22 cellular contexts compared by ENCODE assay signal in the genomic region with DNA sequence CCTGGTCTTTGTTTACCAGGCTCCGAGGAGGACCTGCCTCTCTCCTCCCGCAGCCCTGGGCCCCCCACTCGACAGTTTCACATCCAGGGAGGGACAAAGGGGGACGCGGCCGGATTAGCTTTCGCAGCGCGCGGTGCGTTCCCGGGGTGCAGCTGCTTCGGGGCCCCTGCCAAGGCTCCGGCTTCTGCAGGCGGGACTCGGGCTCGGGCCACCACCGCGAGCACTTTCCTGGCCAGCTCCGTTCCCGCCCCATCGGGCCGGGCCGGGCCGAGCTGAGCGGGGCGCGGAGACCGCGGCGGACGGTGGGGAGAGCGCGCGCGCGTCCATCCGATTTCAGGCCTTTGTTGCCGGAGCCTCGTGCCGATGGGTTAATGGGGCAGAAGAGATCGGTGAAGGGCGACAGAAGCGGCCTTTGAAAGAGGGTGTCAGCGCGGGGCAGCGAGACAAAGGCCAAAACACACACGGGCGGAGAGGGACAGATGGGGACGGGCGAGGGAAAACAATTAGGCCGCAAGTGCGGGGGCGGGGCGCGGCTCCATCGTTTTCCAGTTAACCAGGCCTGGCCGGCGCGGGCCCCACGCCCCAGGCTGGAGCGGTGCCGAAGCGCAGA. TPM values are rescaled to one million over a fixed set of nuclear protein-coding genes. Genes with fewer than 3 reads are reported as not detected.
DNase-seq lines count a peak whose midpoint lies in the region; ATAC-seq and TF ChIP-seq lines count a peak whose summit lies in the region.
"Had no signal": no experiment of that assay in that cellular context is flagged by ENCODE, and none has a peak within 500 bp of the region (broad histone marks: within the 10 kb centered on the region; RNA-seq: fewer than 3 reads in every experiment).

No MANE protein-coding gene starts in this region.

- peaks cover 24% of the 10 kb centered on the region for H3K4me1 ChIP-seq in iPS-18a (ENCODE audit: control insufficient read depth, low read depth, low read length)
- H3K4me1 ChIP-seq: colonic mucosa had no signal

- H3K4me3 Mint-ChIP-seq in activated CD8-positive, alpha-beta T cell treated with anti-CD3 and anti-CD28 coated beads, Interleukin-2, amount 10 ng/mL, durations not matched to agents 7 days and 5 days: no peak overlapping the region
- no peak overlapping the region for H3K4me3 Mint-ChIP-seq in activated CD8-positive, alpha-beta T cell treated with anti-CD3 and anti-CD28 coated beads for 36 hours
- no peak overlapping the region for H3K4me3 Mint-ChIP-seq in activated B cell treated with CpG ODN at 0.5 μM for 24 hours
- peak overlapping the region; percentile 4 for H3K4me3 Mint-ChIP-seq in stimulated activated memory B cell treated with anti-CD40 and anti-IgM and Interleukin-4, amounts not matched to agents 10 μg/mL and 1 μg/mL and 100 μg/mL, for 72 hours
- H3K4me3 Mint-ChIP-seq: stimulated activated naive CD8-positive, alpha-beta T cell treated with anti-CD3 and anti-CD28 coated beads, Interleukin-15, amount 100 ng/mL, for 72 hours had no signal

- H3K4me3 ChIP-seq in iPS-18a (ENCODE audit: low read length): peak overlapping the region; percentile 43
- H3K4me3 ChIP-seq: colonic mucosa, skin epidermis, vagina had no signal

- peaks cover 60% of the 10 kb centered on the region for H3K27me3 Mint-ChIP-seq in activated CD8-positive, alpha-beta T cell treated with anti-CD3 and anti-CD28 coated beads, Interleukin-2, amount 10 ng/mL, durations not matched to agents 7 days and 5 days (ENCODE audit: low read depth)
- peaks cover 57% of the 10 kb centered on the region for H3K27me3 Mint-ChIP-seq in activated CD8-positive, alpha-beta T cell treated with anti-CD3 and anti-CD28 coated beads for 36 hours
- H3K27me3 Mint-ChIP-seq in activated B cell treated with CpG ODN at 0.5 μM for 24 hours: peaks cover 61% of the 10 kb centered on the region
- peaks cover 88% of the 10 kb centered on the region for H3K27me3 Mint-ChIP-seq in stimulated activated memory B cell treated with anti-CD40 and anti-IgM and Interleukin-4, amounts not matched to agents 10 μg/mL and 1 μg/mL and 100 μg/mL, for 72 hours

- no peak overlapping the region for H3K27ac ChIP-seq in iPS-18a (ENCODE audit: low read length)
- H3K27ac ChIP-seq: colonic mucosa, KMS-11, skin epidermis, vagina had no signal

- no peaks in the 10 kb centered on the region for H3K4me1 Mint-ChIP-seq in activated CD8-positive, alpha-beta T cell treated with anti-CD3 and anti-CD28 coated beads, Interleukin-2, amount 10 ng/mL, durations not matched to agents 7 days and 5 days (ENCODE audit: low read depth)
- H3K4me1 Mint-ChIP-seq in activated CD8-positive, alpha-beta T cell treated with anti-CD3 and anti-CD28 coated beads for 36 hours (ENCODE audit: low read depth): peaks cover 6% of the 10 kb centered on the region
- H3K4me1 Mint-ChIP-seq in activated B cell treated with CpG ODN at 0.5 μM for 24 hours: no peaks in the 10 kb centered on the region
- H3K4me1 Mint-ChIP-seq in stimulated activated memory B cell treated with anti-CD40 and anti-IgM and Interleukin-4, amounts not matched to agents 10 μg/mL and 1 μg/mL and 100 μg/mL, for 72 hours: no peaks in the 10 kb centered on the region

- H3K9me3 Mint-ChIP-seq in activated CD8-positive, alpha-beta T cell treated with anti-CD3 and anti-CD28 coated beads, Interleukin-2, amount 10 ng/mL, durations not matched to agents 7 days and 5 days (ENCODE audit: insufficient read depth): no peaks in the 10 kb centered on the region
- H3K9me3 Mint-ChIP-seq in activated CD8-positive, alpha-beta T cell treated with anti-CD3 and anti-CD28 coated beads for 36 hours: no peaks in the 10 kb centered on the region
- H3K9me3 Mint-ChIP-seq in activated B cell treated with CpG ODN at 0.5 μM for 24 hours: no peaks in the 10 kb centered on the region
- H3K9me3 Mint-ChIP-seq in stimulated activated memory B cell treated with anti-CD40 and anti-IgM and Interleukin-4, amounts not matched to agents 10 μg/mL and 1 μg/mL and 100 μg/mL, for 72 hours: no peaks in the 10 kb centered on the region
- H3K9me3 Mint-ChIP-seq: stimulated activated naive CD8-positive, alpha-beta T cell treated with anti-CD3 and anti-CD28 coated beads, Interleukin-15, amount 100 ng/mL, for 72 hours had no signal

- CTCF ChIA-PET in activated CD8-positive, alpha-beta T cell treated with anti-CD3 and anti-CD28 coated beads, Interleukin-2, amount 10 ng/mL, durations not matched to agents 7 days and 5 days (lab: Charles Lee): interaction anchor here (0.9 kb wide), 1 partner anchor 31 kb away, joined by 3 read pairs; no protein-coding TSS in a partner anchor
- CTCF ChIA-PET in activated CD8-positive, alpha-beta T cell treated with anti-CD3 and anti-CD28 coated beads for 36 hours (lab: Charles Lee): interaction anchor here (1.4 to 2.2 kb wide), 5 partner anchors 8 to 250 kb away, joined by 3 to 9 read pairs (median 5); no protein-coding TSS in a partner anchor
- CTCF ChIA-PET in activated B cell treated with CpG ODN at 0.5 μM for 24 hours (lab: Charles Lee): no interaction called here

- no peaks in the 10 kb centered on the region for H3K36me3 Mint-ChIP-seq in activated CD8-positive, alpha-beta T cell treated with anti-CD3 and anti-CD28 coated beads, Interleukin-2, amount 10 ng/mL, durations not matched to agents 7 days and 5 days (ENCODE audit: low read depth)
- H3K36me3 Mint-ChIP-seq in activated CD8-positive, alpha-beta T cell treated with anti-CD3 and anti-CD28 coated beads for 36 hours (ENCODE audit: low read depth): no peaks in the 10 kb centered on the region
- no peaks in the 10 kb centered on the region for H3K36me3 Mint-ChIP-seq in activated B cell treated with CpG ODN at 0.5 μM for 24 hours (ENCODE audit: low read depth)
- no peaks in the 10 kb centered on the region for H3K36me3 Mint-ChIP-seq in stimulated activated memory B cell treated with anti-CD40 and anti-IgM and Interleukin-4, amounts not matched to agents 10 μg/mL and 1 μg/mL and 100 μg/mL, for 72 hours

- DNase-seq in activated CD8-positive, alpha-beta T cell treated with anti-CD3 and anti-CD28 coated beads, Interleukin-2, amount 10 ng/mL, durations not matched to agents 7 days and 5 days: no peak
- no peak for DNase-seq in activated CD8-positive, alpha-beta T cell treated with anti-CD3 and anti-CD28 coated beads for 36 hours
- no peak for DNase-seq in activated B cell treated with CpG ODN at 0.5 μM for 24 hours
- DNase-seq in AML-193 (lab: John Stamatoyannopoulos, UW): no peak
- DNase-seq in Kasumi-1 (lab: John Stamatoyannopoulos, UW): no peak
- no peak for DNase-seq in Ammon's horn (ENCODE audit: low spot score)
- DNase-seq: amygdala, colonic mucosa, DMS153, GOT3, hippocampal formation, mesenchymal stem cell, NCI-H1417 treated with DMSO at 0.1 percent for 48 hours, NCI-H226 had no signal

- H3K9me3 ChIP-seq in iPS-18a (ENCODE audit: control insufficient read depth, low read depth, low read length): no peaks in the 10 kb centered on the region
- H3K9me3 ChIP-seq: colonic mucosa, vagina had no signal

- H3K9ac ChIP-seq in iPS-18a (ENCODE audit: low read length): no peak overlapping the region
- H3K9ac ChIP-seq: KMS-11 had no signal

- peak overlapping the region; percentile 69 for H3K27ac Mint-ChIP-seq in activated CD8-positive, alpha-beta T cell treated with anti-CD3 and anti-CD28 coated beads, Interleukin-2, amount 10 ng/mL, durations not matched to agents 7 days and 5 days
- H3K27ac Mint-ChIP-seq in activated CD8-positive, alpha-beta T cell treated with anti-CD3 and anti-CD28 coated beads for 36 hours: no peak overlapping the region
- H3K27ac Mint-ChIP-seq in activated B cell treated with CpG ODN at 0.5 μM for 24 hours: peak overlapping the region; percentile 63
- H3K27ac Mint-ChIP-seq in stimulated activated memory B cell treated with anti-CD40 and anti-IgM and Interleukin-4, amounts not matched to agents 10 μg/mL and 1 μg/mL and 100 μg/mL, for 72 hours: no peak overlapping the region
- H3K27ac Mint-ChIP-seq: stimulated activated naive CD8-positive, alpha-beta T cell treated with anti-CD3 and anti-CD28 coated beads, Interleukin-15, amount 100 ng/mL, for 72 hours had no signal

- ATAC-seq in activated CD8-positive, alpha-beta T cell treated with anti-CD3 and anti-CD28 coated beads, Interleukin-2, amount 10 ng/mL, durations not matched to agents 7 days and 5 days: no peak
- no peak for ATAC-seq in activated CD8-positive, alpha-beta T cell treated with anti-CD3 and anti-CD28 coated beads for 36 hours
- ATAC-seq in activated B cell treated with CpG ODN at 0.5 μM for 24 hours (ENCODE audit: low read depth): no peak
- ATAC-seq in stimulated activated memory B cell treated with anti-CD40 and anti-IgM and Interleukin-4, amounts not matched to agents 10 μg/mL and 1 μg/mL and 100 μg/mL, for 72 hours: no peak
- ATAC-seq: stimulated activated naive CD8-positive, alpha-beta T cell treated with anti-CD3 and anti-CD28 coated beads, Interleukin-15, amount 100 ng/mL, for 72 hours had no signal

- intact Hi-C loops in activated CD8-positive, alpha-beta T cell treated with anti-CD3 and anti-CD28 coated beads for 36 hours (cut with micrococcal nuclease): no loop called here
- intact Hi-C loops in activated B cell treated with CpG ODN at 0.5 μM for 24 hours (cut with micrococcal nuclease): loop anchor here (10.0 kb wide), 1 partner anchor 1301 kb away; no protein-coding TSS in a partner anchor

- no peaks in the 10 kb centered on the region for H3K36me3 ChIP-seq in iPS-18a (ENCODE audit: control insufficient read depth, low read depth, low read length)
- H3K36me3 ChIP-seq: colonic mucosa, vagina had no signal

- peaks cover 100% of the 10 kb centered on the region for H3K27me3 ChIP-seq in iPS-18a (ENCODE audit: control insufficient read depth, insufficient read depth, low read length)

- TF ChIP-seq CTCF in activated CD8-positive, alpha-beta T cell treated with anti-CD3 and anti-CD28 coated beads for 36 hours (IDR thresholded peaks at IDR 0.05): no peak
- no peak for TF ChIP-seq CTCF in activated B cell treated with CpG ODN at 0.5 μM for 24 hours (IDR thresholded peaks at IDR 0.05)

- POLR2A ChIA-PET in activated CD8-positive, alpha-beta T cell treated with anti-CD3 and anti-CD28 coated beads, Interleukin-2, amount 10 ng/mL, durations not matched to agents 7 days and 5 days (lab: Charles Lee): no interaction called here
- POLR2A ChIA-PET in activated CD8-positive, alpha-beta T cell treated with anti-CD3 and anti-CD28 coated beads for 36 hours (lab: Charles Lee): interaction anchor here (1.6 kb wide), 1 partner anchor 14 kb away, joined by 4 read pairs; no protein-coding TSS in a partner anchor
- POLR2A ChIA-PET in activated B cell treated with CpG ODN at 0.5 μM for 24 hours (lab: Charles Lee): no interaction called here

RNA-seq across cellular contexts. Expression of a gene that starts 8.5 kb away (rescaled TPM):
- total RNA-seq in activated CD8-positive, alpha-beta T cell treated with anti-CD3 and anti-CD28 coated beads, Interleukin-2, amount 10 ng/mL, durations not matched to agents 7 days and 5 days: not detected
- not detected for total RNA-seq in activated CD8-positive, alpha-beta T cell treated with anti-CD3 and anti-CD28 coated beads for 36 hours
- total RNA-seq in activated B cell treated with CpG ODN at 0.5 μM for 24 hours: not detected in 2 replicates
- total RNA-seq: colonic mucosa, fibroblast of lung, omental fat pad, vagina had no signal

Comparison
In these comparisons a context has a peak if more than half of its experiments do, and no peak if none do; other contexts are left out.
1. H3K27ac Mint-ChIP-seq: peak in activated CD8-positive, alpha-beta T cell treated with anti-CD3 and anti-CD28 coated beads, Interleukin-2, amount 10 ng/mL, durations not matched to agents 7 days and 5 days (single experiment) and activated B cell treated with CpG ODN at 0.5 μM for 24 hours (single experiment); none in activated CD8-positive, alpha-beta T cell treated with anti-CD3 and anti-CD28 coated beads for 36 hours (single experiment) and stimulated activated memory B cell treated with anti-CD40 and anti-IgM and Interleukin-4, amounts not matched to agents 10 μg/mL and 1 μg/mL and 100 μg/mL, for 72 hours (single experiment).